In the genomic region with DNA sequence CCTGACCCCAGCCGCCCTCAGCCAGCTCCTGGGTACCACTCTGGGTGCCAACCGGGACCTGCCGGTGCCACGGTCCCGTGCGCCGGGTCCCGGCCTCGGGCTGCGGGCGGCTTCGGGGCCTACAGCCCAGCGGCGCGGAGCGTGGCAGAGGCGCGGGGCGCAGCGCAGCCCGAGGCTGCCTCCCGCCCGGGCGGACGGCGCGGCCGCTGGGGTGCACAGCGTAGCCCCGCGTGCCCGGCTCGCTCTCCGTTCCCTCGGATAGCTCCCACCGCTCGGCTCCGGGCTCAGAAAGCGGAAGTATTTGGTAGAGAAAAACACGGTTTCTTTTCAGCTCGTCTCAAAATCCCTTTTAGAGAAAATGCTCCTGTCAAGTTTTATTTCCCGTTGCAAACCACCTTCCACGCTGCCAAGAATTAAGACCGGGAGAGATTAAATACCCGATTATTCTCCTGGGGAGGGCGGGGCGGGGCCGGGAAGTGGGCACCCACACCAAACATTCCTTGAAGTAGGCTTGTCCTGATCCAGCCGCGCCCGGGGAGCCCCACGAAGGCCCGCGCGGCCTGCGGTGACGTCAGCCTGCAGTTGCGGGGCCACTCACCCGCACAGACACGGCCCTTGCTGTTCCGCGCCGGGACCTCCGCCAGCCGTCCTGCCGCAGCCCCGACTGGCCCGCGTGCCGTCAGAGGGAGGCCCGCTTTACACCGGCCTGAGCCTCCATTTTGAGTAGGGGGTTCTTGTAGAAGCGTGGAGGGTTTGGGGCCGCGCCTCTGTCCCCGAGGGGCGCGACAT, we compare ENCODE assay signal across 7 cellular contexts. TPM values are rescaled to one million over a fixed set of nuclear protein-coding genes. Genes with fewer than 3 reads are reported as not detected.
A peak's percentile ranks its signal among the peaks of the same experiment; 100 is the strongest.
DNase-seq lines count a peak whose midpoint lies in the region; ATAC-seq and TF ChIP-seq lines count a peak whose summit lies in the region.

No MANE protein-coding gene starts in this region.

- DNase-seq in activated T-cell treated with anti-CD3 and anti-CD28 coated beads, Interleukin-2, amount 50 U/mL, for 48 hours: peak; percentile 23 to 44
- DNase-seq in left lobe of liver (ENCODE audit: low spot score): no peak
- DNase-seq in stomach: no peak
- no peak for DNase-seq in cortex of kidney (lab: John Stamatoyannopoulos, UW)

- WGBS in stomach, 5 donors: 0 to 4% (median 3%) methylated on average over 24 to 78 of the region's 78 CpGs

- H3K4me3 ChIP-seq in HUES6 (ENCODE audit: low read depth, low read length) (peak overlapping the region; percentile 40), stomach (peak overlapping the region; percentile 18 to 53 (median 32))

- ATAC-seq in left lobe of liver: peak; percentile 43
- no peak for ATAC-seq in GM18502 (IDR thresholded peaks at IDR 0.05; ENCODE audit: poor library complexity, unreplicated experiment)
- no peak for ATAC-seq in HG03378 (IDR thresholded peaks at IDR 0.05; ENCODE audit: unreplicated experiment)

- peaks cover 19% of the 10 kb centered on the region for H3K4me1 ChIP-seq in HUES6 (ENCODE audit: control insufficient read depth, insufficient read depth, low read length)
- H3K4me1 ChIP-seq in stomach: peaks cover 30 to 45% (median 40%) of the 10 kb centered on the region in 4 donors

- no peak for TF ChIP-seq EP300 in stomach (IDR thresholded peaks at IDR 0.05)

- no peak for TF ChIP-seq POLR2A in stomach (IDR thresholded peaks at IDR 0.05)

- H3K27me3 ChIP-seq in HUES6 (ENCODE audit: control insufficient read depth, insufficient read depth, low read length) (peaks cover 100% of the 10 kb centered on the region), stomach (peaks cover 59 to 100% (median 97%) of the 10 kb centered on the region in 3 donors)

- H3K9ac ChIP-seq in HUES6 (ENCODE audit: low read length): peak overlapping the region; percentile 17

- no peaks in the 10 kb centered on the region for H3K36me3 ChIP-seq in HUES6 (ENCODE audit: control insufficient read depth, insufficient read depth, low read length)
- no peaks in the 10 kb centered on the region for H3K36me3 ChIP-seq in stomach

- intact Hi-C loops in stomach (cut with DNase I; ENCODE audit: low total_unique reads): no loop called here

- H3K9me3 ChIP-seq in HUES6 (ENCODE audit: control insufficient read depth, insufficient read depth, low read depth, low read length) (no peaks in the 10 kb centered on the region), stomach (peaks cover 0 to 10% (median 0%) of the 10 kb centered on the region in 4 donors)

- no peak for TF ChIP-seq CTCF in stomach (IDR thresholded peaks at IDR 0.05)

- no peak overlapping the region for H3K27ac ChIP-seq in HUES6 (ENCODE audit: low read depth, low read length)
- H3K27ac ChIP-seq in stomach: no peak overlapping the region

RNA-seq across cellular contexts. Expression of a gene that starts 7.2 kb away (rescaled TPM):
- total RNA-seq in left lobe of liver (0.03 TPM), stomach (10 to 100 TPM in 1 of 5 donors, not detected in 4; 29.0 TPM)
- not detected for polyA plus RNA-seq in stomach

RNA-seq across cellular contexts. Expression of a gene that starts 7.7 kb away (rescaled TPM):
- total RNA-seq in left lobe of liver: not detected
- 1 to 10 TPM in 1 of 5 donors, not detected in 4; 5.2 TPM for total RNA-seq in stomach
- not detected for polyA plus RNA-seq in stomach

RNA-seq across cellular contexts. Expression of a gene that starts 18.6 kb away (rescaled TPM):
- 0.10 TPM for total RNA-seq in left lobe of liver
- 100 to 1,000 TPM in 1 of 5 donors, under 1 TPM in 1, not detected in 3; 0.92 to 337 TPM for total RNA-seq in stomach
- polyA plus RNA-seq in stomach: under 1 TPM in 1 of 3 donors, not detected in 2; 0.18 TPM

RNA-seq across cellular contexts. Expression of a gene that starts 27.4 kb away (rescaled TPM):
- not detected for total RNA-seq in left lobe of liver
- 10 to 100 TPM in 1 of 5 donors, not detected in 4; 68.1 TPM for total RNA-seq in stomach
- polyA plus RNA-seq in stomach: under 1 TPM in 1 of 3 donors, not detected in 2; 0.25 TPM

RNA-seq across cellular contexts. Expression of a gene that starts 36.3 kb away (rescaled TPM):
- total RNA-seq in left lobe of liver: not detected
- total RNA-seq in stomach: 10 to 100 TPM in 1 of 5 donors, 1 to 10 TPM in 3, not detected in 1; 1.1 to 34.8 (median 3.3) TPM
- polyA plus RNA-seq in stomach: 1 to 10 TPM in 1 of 3 donors, under 1 TPM in 2; 0.98 to 7.9 (median 1.00) TPM

Comparison
In these comparisons a context has a peak if more than half of its experiments do, and no peak if none do; other contexts are left out.
1. DNase-seq: peak in activated T-cell treated with anti-CD3 and anti-CD28 coated beads, Interleukin-2, amount 50 U/mL, for 48 hours (2 of 2); none in left lobe of liver (single experiment), stomach (single experiment) and cortex of kidney (single experiment).